ENCODE assay signal across 27 cellular contexts in the genomic region with DNA sequence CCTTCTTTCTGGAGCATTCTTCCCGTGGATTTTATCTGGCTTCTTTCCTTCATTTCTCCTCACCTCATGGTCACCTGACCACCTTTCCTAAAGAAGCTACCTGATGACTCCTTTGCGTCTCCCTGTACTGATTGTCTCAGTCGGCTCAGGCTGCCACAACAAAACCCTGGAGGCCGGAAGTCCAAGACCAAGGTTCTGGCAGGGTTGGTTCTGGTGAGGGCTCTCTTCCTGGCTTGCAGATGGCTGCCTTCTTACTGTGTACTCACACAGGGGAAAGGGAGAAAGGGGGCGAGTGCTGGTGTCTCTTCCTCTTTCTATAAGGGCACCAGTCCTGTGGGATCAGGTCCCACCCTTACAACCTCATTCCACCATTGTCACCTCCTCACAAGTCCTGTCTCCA.
"Had no signal": no experiment of that assay in that cellular context is flagged by ENCODE, and none has a peak within 500 bp of the region (broad histone marks: within the 10 kb centered on the region; RNA-seq: fewer than 3 reads in every experiment).

No MANE protein-coding gene starts in this region.

- H3K27ac ChIP-seq: adrenal gland, body of pancreas, cardiac muscle cell, colonic mucosa, heart left ventricle, VCaP had no signal

- ATAC-seq: activated naive CD8-positive, alpha-beta T cell treated with anti-CD3 and anti-CD28 coated beads, Interleukin-2, amount 50 U/mL, for 24 hours; activated T-cell treated with anti-CD3 and anti-CD28 coated beads, Interleukin-2, amount 50 U/mL, for 4 hours; body of pancreas; heart left ventricle; WTC11 had no signal

- H3K27ac Mint-ChIP-seq: activated CD4-positive, alpha-beta memory T cell treated with anti-CD3 and anti-CD28 coated beads, Interleukin-2, amount 10 ng/mL, durations not matched to agents 7 days and 5 days; activated CD4-positive, alpha-beta T cell treated with anti-CD3 and anti-CD28 coated beads, Interleukin-2, amount 10 ng/mL, durations not matched to agents 7 days and 5 days; activated naive CD4-positive, alpha-beta T cell treated with anti-CD3 and anti-CD28 coated beads for 36 hours; activated naive CD8-positive, alpha-beta T cell treated with anti-CD3 and anti-CD28 coated beads for 36 hours; activated naive CD8-positive, alpha-beta T cell treated with anti-CD3 and anti-CD28 coated beads, Interleukin-2, amount 50 U/mL, for 24 hours; WTC11 had no signal

- DNase-seq: activated CD4-positive, alpha-beta memory T cell treated with anti-CD3 and anti-CD28 coated beads, Interleukin-2, amount 10 ng/mL, durations not matched to agents 7 days and 5 days; activated CD4-positive, alpha-beta T cell treated with anti-CD3 and anti-CD28 coated beads for 1 hour; activated CD4-positive, alpha-beta T cell treated with anti-CD3 and anti-CD28 coated beads for 4 hours; activated CD4-positive, alpha-beta T cell treated with anti-CD3 and anti-CD28 coated beads, Interleukin-2, amount 10 ng/mL, durations not matched to agents 7 days and 5 days; activated CD4-positive, alpha-beta T cell treated with anti-CD3 and anti-CD28 coated beads, Interleukin-2, amount 50 U/mL, for 4 hours; activated effector memory CD4-positive, alpha-beta T cell treated with anti-CD3 and anti-CD28 coated beads, Interleukin-2, amount 50 U/mL, for 16 hours; activated naive CD4-positive, alpha-beta T cell treated with anti-CD3 and anti-CD28 coated beads for 36 hours; activated naive CD8-positive, alpha-beta T cell treated with anti-CD3 and anti-CD28 coated beads for 36 hours; activated naive CD8-positive, alpha-beta T cell treated with anti-CD3 and anti-CD28 coated beads, Interleukin-2, amount 50 U/mL, for 24 hours; activated T-cell treated with anti-CD3 and anti-CD28 coated beads, Interleukin-2, amount 50 U/mL, for 4 hours; adrenal gland; amygdala; aorta; body of pancreas; central memory CD4-positive, alpha-beta T cell; cerebellar nuclear complex; colonic mucosa; effector CD8-positive, alpha-beta T cell; esophagus squamous epithelium; glutamatergic neuron; heart left ventricle; T-helper 2 cell had no signal

- H3K4me3 Mint-ChIP-seq: activated CD4-positive, alpha-beta memory T cell treated with anti-CD3 and anti-CD28 coated beads, Interleukin-2, amount 10 ng/mL, durations not matched to agents 7 days and 5 days; activated CD4-positive, alpha-beta T cell treated with anti-CD3 and anti-CD28 coated beads, Interleukin-2, amount 10 ng/mL, durations not matched to agents 7 days and 5 days; activated naive CD4-positive, alpha-beta T cell treated with anti-CD3 and anti-CD28 coated beads for 36 hours; activated naive CD4-positive, alpha-beta T cell treated with anti-CD3 and anti-CD28 coated beads, Interleukin-2, amount 50 U/mL, for 24 hours; activated naive CD8-positive, alpha-beta T cell treated with anti-CD3 and anti-CD28 coated beads for 36 hours; activated naive CD8-positive, alpha-beta T cell treated with anti-CD3 and anti-CD28 coated beads, Interleukin-2, amount 50 U/mL, for 24 hours; activated T-cell treated with anti-CD3 and anti-CD28 coated beads, Interleukin-2, amount 50 U/mL, for 4 hours; WTC11 had no signal

- H3K36me3 ChIP-seq: adrenal gland, cardiac muscle cell, colonic mucosa, esophagus squamous epithelium, heart left ventricle had no signal

- H3K27me3 ChIP-seq: adrenal gland, body of pancreas, cardiac muscle cell, colonic mucosa had no signal

- H3K4me3 ChIP-seq: adrenal gland, body of pancreas, cardiac muscle cell, colonic mucosa, esophagus squamous epithelium, heart left ventricle had no signal

- H3K9me3 ChIP-seq: adrenal gland, body of pancreas, colonic mucosa, esophagus squamous epithelium had no signal

- H3K27me3 Mint-ChIP-seq: activated naive CD4-positive, alpha-beta T cell treated with anti-CD3 and anti-CD28 coated beads, Interleukin-2, amount 50 U/mL, for 24 hours had no signal

- H3K36me3 Mint-ChIP-seq: activated naive CD4-positive, alpha-beta T cell treated with anti-CD3 and anti-CD28 coated beads, Interleukin-2, amount 50 U/mL, for 24 hours; activated naive CD8-positive, alpha-beta T cell treated with anti-CD3 and anti-CD28 coated beads for 36 hours; WTC11 had no signal

- H3K9me3 Mint-ChIP-seq: activated CD4-positive, alpha-beta T cell treated with anti-CD3 and anti-CD28 coated beads, Interleukin-2, amount 10 ng/mL, durations not matched to agents 7 days and 5 days; activated naive CD4-positive, alpha-beta T cell treated with anti-CD3 and anti-CD28 coated beads, Interleukin-2, amount 50 U/mL, for 24 hours; activated naive CD8-positive, alpha-beta T cell treated with anti-CD3 and anti-CD28 coated beads for 36 hours; activated naive CD8-positive, alpha-beta T cell treated with anti-CD3 and anti-CD28 coated beads, Interleukin-2, amount 50 U/mL, for 24 hours; activated T-cell treated with anti-CD3 and anti-CD28 coated beads, Interleukin-2, amount 50 U/mL, for 4 hours; activated T-helper 2 cell treated with anti-CD3 and anti-CD28 coated beads, Interferon-gamma antibody, Interleukin-2, Interleukin-4, amounts not matched to agents 10 μg/mL and 5 μg/mL and 100 μg/mL, durations not matched to agents 14 hours and 24 hours and 36 hours had no signal

- H3K4me1 Mint-ChIP-seq: activated CD4-positive, alpha-beta memory T cell treated with anti-CD3 and anti-CD28 coated beads, Interleukin-2, amount 10 ng/mL, durations not matched to agents 7 days and 5 days; activated CD4-positive, alpha-beta T cell treated with anti-CD3 and anti-CD28 coated beads, Interleukin-2, amount 10 ng/mL, durations not matched to agents 7 days and 5 days; activated naive CD4-positive, alpha-beta T cell treated with anti-CD3 and anti-CD28 coated beads, Interleukin-2, amount 50 U/mL, for 24 hours; activated naive CD8-positive, alpha-beta T cell treated with anti-CD3 and anti-CD28 coated beads for 36 hours; WTC11 had no signal

- H3K4me1 ChIP-seq: adrenal gland, body of pancreas, colonic mucosa, heart left ventricle had no signal
